In genomic region chr19:35604436-35604835, GRCh38 we compare ENCODE assay signal across 6 cellular contexts. TPM values are rescaled to one million over a fixed set of nuclear protein-coding genes. Genes with fewer than 3 reads are reported as not detected.
"Had no signal": no experiment of that assay in that cellular context is flagged by ENCODE, and none has a peak within 500 bp of the region (broad histone marks: within the 10 kb centered on the region; RNA-seq: fewer than 3 reads in every experiment).

No MANE protein-coding gene starts in this region.

RNA-seq across cellular contexts. Expression of gene PMIS2, which starts 18.5 kb away (rescaled TPM):
- total RNA-seq: activated CD4-positive, alpha-beta memory T cell treated with anti-CD3 and anti-CD28 coated beads, Interleukin-2, amount 10 ng/mL, durations not matched to agents 7 days and 5 days; activated CD8-positive, alpha-beta memory T cell treated with anti-CD3 and anti-CD28 coated beads, Interleukin-2, amount 10 ng/mL, durations not matched to agents 7 days and 5 days; cardiac muscle cell; chondrocyte; Peyer's patch; SJSA1 had no signal
- polyA plus RNA-seq: cardiac muscle cell had no signal

RNA-seq across cellular contexts. Expression of gene ATP4A, which starts 41.0 kb away (rescaled TPM):
- total RNA-seq: activated CD4-positive, alpha-beta memory T cell treated with anti-CD3 and anti-CD28 coated beads, Interleukin-2, amount 10 ng/mL, durations not matched to agents 7 days and 5 days; activated CD8-positive, alpha-beta memory T cell treated with anti-CD3 and anti-CD28 coated beads, Interleukin-2, amount 10 ng/mL, durations not matched to agents 7 days and 5 days; chondrocyte; Peyer's patch; SJSA1 had no signal
